In the genomic region with DNA sequence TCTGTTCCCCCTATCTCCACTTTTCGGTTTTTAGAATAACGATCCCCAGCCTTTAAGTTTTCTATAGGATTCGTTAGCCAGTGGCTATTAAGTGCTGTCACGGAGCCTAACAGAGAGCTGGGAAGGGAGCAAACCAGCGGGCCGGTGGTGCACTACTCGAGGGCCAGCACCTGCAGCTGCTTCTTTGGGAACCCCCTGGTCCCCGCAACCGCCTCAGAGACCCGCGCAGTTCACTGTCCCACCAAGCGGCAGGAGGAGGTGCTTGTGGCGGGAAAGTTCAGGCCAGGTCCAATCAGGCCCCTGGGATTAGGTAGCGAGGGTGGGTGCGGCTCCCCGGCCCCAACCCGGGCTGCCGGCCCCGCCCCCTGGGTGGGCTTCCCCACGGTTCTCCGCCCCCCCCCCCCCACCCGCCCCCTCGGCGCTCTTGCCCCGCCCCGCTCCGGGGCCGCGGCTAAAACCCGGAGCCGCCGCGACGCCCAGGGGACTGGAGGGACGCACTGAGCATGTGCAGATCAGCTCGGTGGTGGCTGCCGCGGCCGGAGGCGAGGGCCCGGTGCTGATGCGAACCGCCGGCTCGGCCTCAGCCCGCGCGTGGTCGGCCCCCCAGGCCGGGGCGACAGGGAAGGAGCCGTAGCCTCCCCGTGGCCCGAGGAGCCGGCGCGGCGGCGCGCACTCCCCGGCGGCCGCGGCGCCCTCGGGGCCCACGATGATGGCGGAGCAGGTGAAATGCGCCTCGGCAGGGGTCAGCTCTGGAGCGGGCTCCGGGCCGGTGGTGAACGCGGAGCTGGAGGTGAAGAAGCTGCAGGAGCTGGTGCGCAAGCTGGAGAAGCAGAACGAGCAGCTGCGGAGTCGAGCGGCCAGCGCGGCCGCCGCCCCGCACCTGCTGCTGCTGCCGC, we compare ENCODE assay signal across 8 cellular contexts. TPM values are rescaled to one million over a fixed set of nuclear protein-coding genes. Genes with fewer than 3 reads are reported as not detected.
A peak's percentile ranks its signal among the peaks of the same experiment; 100 is the strongest.
DNase-seq lines count a peak whose midpoint lies in the region; ATAC-seq, FAIRE-seq and TF ChIP-seq lines count a peak whose summit lies in the region.

A gene (plus strand): TSS at position 480 of the 896 bp plus-strand sequence. CDS start 227 bp downstream, at position 707.

- no peak for FAIRE-seq in RCC 7860 (lab: Jason Lieb, UNC)

- TF ChIP-seq CTCF in GM12865 (IDR thresholded peaks at IDR 0.05; ENCODE audit: insufficient read depth, low read depth, low read length, missing control alignments), result no peak

- intact Hi-C loops in sciatic nerve (cut with DNase I), result no loop called here

- peak within 1 kb of the TSS; percentile 93 for H3K4me3 ChIP-seq in GM12865 (ENCODE audit: low read depth, low read length)

- H3K4me1 Mint-ChIP-seq in T-helper 1 cell treated with Interleukin-12 subunit alpha and Interleukin-12 subunit beta and Interleukin-4 antibody, amounts not matched to agents 30 μg/mL and 1 μg/mL, for 36 hours (ENCODE audit: low read depth), result peaks cover 30% of the 10 kb centered on the region

- H3K27ac Mint-ChIP-seq in T-helper 1 cell treated with Interleukin-12 subunit alpha and Interleukin-12 subunit beta and Interleukin-4 antibody, amounts not matched to agents 30 μg/mL and 1 μg/mL, for 36 hours, result peak within 1 kb of the TSS; percentile 63

- no peaks in the 10 kb centered on the region for H3K9me3 Mint-ChIP-seq in T-helper 1 cell treated with Interleukin-12 subunit alpha and Interleukin-12 subunit beta and Interleukin-4 antibody, amounts not matched to agents 30 μg/mL and 1 μg/mL, for 36 hours

- ATAC-seq in HG02759 (IDR thresholded peaks at IDR 0.05; ENCODE audit: unreplicated experiment) (peak; percentile 77), sciatic nerve (peak; percentile 94)

- peak; percentile 93 for DNase-seq in GM12865 (ENCODE audit: low read depth)
- DNase-seq in NCI-H146 (lab: John Stamatoyannopoulos, UW), result peak; percentile 93
- DNase-seq in amygdala (lab: John Stamatoyannopoulos, UW), result peak; percentile 62 to 99 (median 90)
- DNase-seq in iPS DF 19.7 (ENCODE audit: low read depth, low spot score), result peak; percentile 79
- DNase-seq in sciatic nerve (ENCODE audit: low spot score), result peak; percentile 86
- DNase-seq in RCC 7860 (ENCODE audit: low spot score), result no peak

- peaks cover 29% of the 10 kb centered on the region for H3K27me3 Mint-ChIP-seq in T-helper 1 cell treated with Interleukin-12 subunit alpha and Interleukin-12 subunit beta and Interleukin-4 antibody, amounts not matched to agents 30 μg/mL and 1 μg/mL, for 36 hours (ENCODE audit: low read depth)

- peaks cover 4% of the 10 kb centered on the region for H3K36me3 Mint-ChIP-seq in T-helper 1 cell treated with Interleukin-12 subunit alpha and Interleukin-12 subunit beta and Interleukin-4 antibody, amounts not matched to agents 30 μg/mL and 1 μg/mL, for 36 hours (ENCODE audit: low read depth)

- H3K4me3 Mint-ChIP-seq in T-helper 1 cell treated with Interleukin-12 subunit alpha and Interleukin-12 subunit beta and Interleukin-4 antibody, amounts not matched to agents 30 μg/mL and 1 μg/mL, for 36 hours, result peak within 1 kb of the TSS; percentile 95

RNA-seq across cellular contexts. Expression of the gene that starts here (rescaled TPM):
- 10.1 TPM for total RNA-seq in sciatic nerve
